26 cellular contexts compared by ENCODE assay signal in genomic region chr5:20654033-20654432, GRCh38.
"Had no signal": no experiment of that assay in that cellular context is flagged by ENCODE, and none has a peak within 500 bp of the region (broad histone marks: within the 10 kb centered on the region; RNA-seq: fewer than 3 reads in every experiment).

No MANE protein-coding gene starts in this region.

- DNase-seq: natural killer cell; occipital lobe; ovary; posterior cingulate gyrus; psoas muscle; right cardiac atrium; right lobe of liver; sigmoid colon; small intestine; stimulated activated CD4-positive, alpha-beta T cell treated with anti-CD3 and anti-CD28 coated beads, Interleukin-15, amount 100 ng/mL, for 24 hours; stimulated activated CD4-positive, alpha-beta T cell treated with anti-CD3 and anti-CD28 coated beads, Interleukin-2, amount 100 ng/mL, for 24 hours; stimulated activated CD4-positive, alpha-beta T cell treated with anti-CD3 and anti-CD28 coated beads, Interleukin-2, amount 100 ng/mL, for 48 hours; stimulated activated CD4-positive, alpha-beta T cell treated with anti-CD3 and anti-CD28 coated beads, Interleukin-4, amount 100 ng/mL, for 24 hours; stimulated activated naive B cell treated with anti-CD40 and anti-IgM and Interleukin-4, amounts not matched to agents 10 μg/mL and 1 μg/mL and 100 μg/mL, for 72 hours; stimulated activated naive CD4-positive, alpha-beta T cell treated with Interleukin-2 at 50 U/mL for 16 hours; stomach; thyroid gland; trophoblast cell; upper lobe of left lung had no signal

- H3K79me2 ChIP-seq: parathyroid adenoma had no signal

- H3K36me3 ChIP-seq: neural progenitor cell, ovary, right lobe of liver, sigmoid colon, stomach, thoracic aorta, thyroid gland, tibial nerve, upper lobe of left lung, vagina had no signal

- H3K4me3 ChIP-seq: neural progenitor cell, ovary, psoas muscle, right lobe of liver, sigmoid colon, stomach, thoracic aorta, thyroid gland, tibial nerve, upper lobe of left lung, vagina had no signal

- H2AFZ ChIP-seq: neural progenitor cell, parathyroid adenoma had no signal

- H3K4me1 ChIP-seq: neural progenitor cell, parathyroid adenoma, psoas muscle, right lobe of liver, sigmoid colon, stomach, thyroid gland, tibial nerve, upper lobe of left lung, vagina had no signal

- ATAC-seq: natural killer cell; psoas muscle; right cardiac atrium; right lobe of liver; stimulated activated effector memory CD8-positive, alpha-beta T cell treated with anti-CD3 and anti-CD28 coated beads, Interleukin-12 subunit alpha, Interleukin-12 subunit beta, amount 100 ng/mL, for 72 hours; stimulated activated naive B cell treated with anti-CD40 and anti-IgM and Interleukin-4, amounts not matched to agents 10 μg/mL and 1 μg/mL and 100 μg/mL, for 72 hours had no signal

- H3K9ac ChIP-seq: neural progenitor cell, parathyroid adenoma had no signal

- H3K27me3 ChIP-seq: neural progenitor cell, ovary, right lobe of liver, sigmoid colon, stomach, thyroid gland, tibial nerve, upper lobe of left lung, vagina had no signal

- H3K9me3 ChIP-seq: ovary, psoas muscle, right lobe of liver, thoracic aorta, thyroid gland, upper lobe of left lung, vagina had no signal

- H3K4me2 ChIP-seq: neural progenitor cell had no signal

- FAIRE-seq: urothelium cell line had no signal

- H3K27ac ChIP-seq: neural progenitor cell, ovary, parathyroid adenoma, psoas muscle, right lobe of liver, sigmoid colon, stomach, thoracic aorta, thyroid gland, tibial nerve, upper lobe of left lung, vagina had no signal
